ENCODE assay signal across 8 cellular contexts in genomic region chr6:33585403-33586107, GRCh38. TPM values are rescaled to one million over a fixed set of nuclear protein-coding genes. Genes with fewer than 3 reads are reported as not detected.
DNase-seq lines count a peak whose midpoint lies in the region; ATAC-seq and TF ChIP-seq lines count a peak whose summit lies in the region.

No MANE protein-coding gene starts in this region.

- no peaks in the 10 kb centered on the region for H3K9me3 Mint-ChIP-seq in activated naive CD8-positive, alpha-beta T cell treated with anti-CD3 and anti-CD28 coated beads, Interleukin-2, amount 10 ng/mL, durations not matched to agents 7 days and 5 days

- H3K4me3 Mint-ChIP-seq in activated naive CD8-positive, alpha-beta T cell treated with anti-CD3 and anti-CD28 coated beads, Interleukin-2, amount 10 ng/mL, durations not matched to agents 7 days and 5 days, result peak overlapping the region; percentile 89

- DNase-seq in DMS 273 treated with DMSO at 0.1 percent for 48 hours (lab: John Stamatoyannopoulos, UW), result peak; percentile 36
- peak; percentile 87 for DNase-seq in NB4 (ENCODE audit: low read depth)
- DNase-seq in T follicular helper cell (ENCODE audit: low read depth), result peak; percentile 75
- peak; percentile 94 for DNase-seq in activated naive CD8-positive, alpha-beta T cell treated with anti-CD3 and anti-CD28 coated beads, Interleukin-2, amount 10 ng/mL, durations not matched to agents 7 days and 5 days
- peak; percentile 88 for DNase-seq in cardiac septum (ENCODE audit: low spot score)
- DNase-seq in renal cortical epithelial cell (ENCODE audit: low read depth), result peak; percentile 46

- intact Hi-C loops in cardiac septum (cut with DNase I), result loop anchor here (2.0 to 5.0 kb wide), 2 partner anchors 177 to 572 kb away; no protein-coding TSS in a partner anchor

- ATAC-seq in GM21825 (IDR thresholded peaks at IDR 0.05; ENCODE audit: unreplicated experiment), result peak; percentile 51
- ATAC-seq in activated naive CD8-positive, alpha-beta T cell treated with anti-CD3 and anti-CD28 coated beads, Interleukin-2, amount 10 ng/mL, durations not matched to agents 7 days and 5 days (ENCODE audit: low read depth), result peak; percentile 89
- no peak for ATAC-seq in GM21619 (IDR thresholded peaks at IDR 0.05; ENCODE audit: unreplicated experiment)

- POLR2A ChIA-PET in activated naive CD8-positive, alpha-beta T cell treated with anti-CD3 and anti-CD28 coated beads, Interleukin-2, amount 10 ng/mL, durations not matched to agents 7 days and 5 days (lab: Charles Lee), result interaction anchor here (1.0 to 1.6 kb wide), 10 partner anchors 9 to 202 kb away, joined by 3 to 8 read pairs (median 4); partner anchors contain the start of genes ITPR3 and UQCC2

- H3K27me3 Mint-ChIP-seq in activated naive CD8-positive, alpha-beta T cell treated with anti-CD3 and anti-CD28 coated beads, Interleukin-2, amount 10 ng/mL, durations not matched to agents 7 days and 5 days, result no peaks in the 10 kb centered on the region

- no peaks in the 10 kb centered on the region for H3K36me3 Mint-ChIP-seq in activated naive CD8-positive, alpha-beta T cell treated with anti-CD3 and anti-CD28 coated beads, Interleukin-2, amount 10 ng/mL, durations not matched to agents 7 days and 5 days

- H3K4me1 Mint-ChIP-seq in activated naive CD8-positive, alpha-beta T cell treated with anti-CD3 and anti-CD28 coated beads, Interleukin-2, amount 10 ng/mL, durations not matched to agents 7 days and 5 days, result peaks cover 35% of the 10 kb centered on the region

- TF ChIP-seq POLR2A in NB4 (IDR thresholded peaks at IDR 0.05; ENCODE audit: extremely low read depth, insufficient read length), result no peak

- no peak overlapping the region for H3K4me3 ChIP-seq in NB4 (ENCODE audit: low read depth, low read length)

- peak overlapping the region; percentile 95 for H3K27ac Mint-ChIP-seq in activated naive CD8-positive, alpha-beta T cell treated with anti-CD3 and anti-CD28 coated beads, Interleukin-2, amount 10 ng/mL, durations not matched to agents 7 days and 5 days

- TF ChIP-seq CTCF in NB4 (IDR thresholded peaks at IDR 0.05; ENCODE audit: low read depth, low read length), result peak; percentile 88

RNA-seq across cellular contexts. Expression of gene BAK1, which starts 5.5 kb away (rescaled TPM):
- 10 to 100 TPM; 48.0 to 48.1 TPM for total RNA-seq in activated naive CD8-positive, alpha-beta T cell treated with anti-CD3 and anti-CD28 coated beads, Interleukin-2, amount 10 ng/mL, durations not matched to agents 7 days and 5 days
- total RNA-seq in cardiac septum, result 18.8 TPM
- 33.0 and 59.2 TPM in 2 replicates for total RNA-seq in renal cortical epithelial cell

RNA-seq across cellular contexts. Expression of gene ITPR3, which starts 35.6 kb away (rescaled TPM):
- 10 to 100 TPM; 61.4 to 61.8 TPM for total RNA-seq in activated naive CD8-positive, alpha-beta T cell treated with anti-CD3 and anti-CD28 coated beads, Interleukin-2, amount 10 ng/mL, durations not matched to agents 7 days and 5 days
- total RNA-seq in cardiac septum (6.9 TPM), renal cortical epithelial cell (76.9 and 173 TPM in 2 replicates)

Comparison
In these comparisons a context has a peak if more than half of its experiments do, and no peak if none do; other contexts are left out.
1. DNase-seq: peak in every context shown above with its lines; median percentile 94 in activated naive CD8-positive, alpha-beta T cell treated with anti-CD3 and anti-CD28 coated beads, Interleukin-2, amount 10 ng/mL, durations not matched to agents 7 days and 5 days; 88 in cardiac septum; 87 in NB4; 75 in T follicular helper cell; 46 in renal cortical epithelial cell; 36 in DMS 273 treated with DMSO at 0.1 percent for 48 hours.